In genomic region chr2:14944562-14945346, GRCh38 we compare ENCODE assay signal across 8 cellular contexts.
A peak's percentile ranks its signal among the peaks of the same experiment; 100 is the strongest.
DNase-seq lines count a peak whose midpoint lies in the region; ATAC-seq and TF ChIP-seq lines count a peak whose summit lies in the region.

No MANE protein-coding gene starts in this region.

- H3K36me3 ChIP-seq in Peyer's patch: no peaks in the 10 kb centered on the region

- CTCF ChIA-PET in Calu3 (lab: Charles Lee): no interaction called here

- no peaks in the 10 kb centered on the region for H3K4me1 Mint-ChIP-seq in Calu3 (ENCODE audit: low read depth, unreplicated experiment)
- H3K4me1 Mint-ChIP-seq in activated T-helper 1 cell treated with anti-CD3 and anti-CD28 coated beads, Interleukin-12 subunit alpha, Interleukin-12 subunit beta, Interleukin-2, Interleukin-4 antibody, amounts not matched to agents 30 ng/mL and 10 ng/mL and 1 ng/mL, durations not matched to agents 14 hours and 24 hours and 36 hours (ENCODE audit: low read depth): no peaks in the 10 kb centered on the region

- DNase-seq in Calu3 (peak; percentile 11), MV-4-11 (lab: John Stamatoyannopoulos, UW) (peak; percentile 4), cerebellar cortex (ENCODE audit: low spot score) (peak; percentile 3), Peyer's patch (no peak)
- DNase-seq in activated CD8-positive, alpha-beta memory T cell treated with anti-CD3 and anti-CD28 coated beads, Interleukin-2, amount 50 U/mL, for 48 hours: no peak
- DNase-seq in activated T-helper 1 cell treated with anti-CD3 and anti-CD28 coated beads, Interleukin-12 subunit alpha, Interleukin-12 subunit beta, Interleukin-2, Interleukin-4 antibody, amounts not matched to agents 30 ng/mL and 10 ng/mL and 1 ng/mL, durations not matched to agents 14 hours and 24 hours and 36 hours (ENCODE audit: low spot score): no peak

- no peak for TF ChIP-seq POLR2A in Peyer's patch (IDR thresholded peaks at IDR 0.05)

- no peaks in the 10 kb centered on the region for H3K4me1 ChIP-seq in Peyer's patch

- peak; percentile 90 for ATAC-seq in GM21529 (IDR thresholded peaks at IDR 0.05; ENCODE audit: unreplicated experiment)
- ATAC-seq in GM19328 (IDR thresholded peaks at IDR 0.05; ENCODE audit: unreplicated experiment): no peak

- no peaks in the 10 kb centered on the region for H3K9me3 ChIP-seq in Peyer's patch

- no peak overlapping the region for H3K4me3 Mint-ChIP-seq in Calu3 (ENCODE audit: low read depth, unreplicated experiment)
- H3K4me3 Mint-ChIP-seq in activated T-helper 1 cell treated with anti-CD3 and anti-CD28 coated beads, Interleukin-12 subunit alpha, Interleukin-12 subunit beta, Interleukin-2, Interleukin-4 antibody, amounts not matched to agents 30 ng/mL and 10 ng/mL and 1 ng/mL, durations not matched to agents 14 hours and 24 hours and 36 hours: no peak overlapping the region

- H3K4me3 ChIP-seq in Peyer's patch: no peak overlapping the region

- peaks cover 21% of the 10 kb centered on the region for H3K9me3 Mint-ChIP-seq in Calu3 (ENCODE audit: low read depth, unreplicated experiment)
- H3K9me3 Mint-ChIP-seq in activated T-helper 1 cell treated with anti-CD3 and anti-CD28 coated beads, Interleukin-12 subunit alpha, Interleukin-12 subunit beta, Interleukin-2, Interleukin-4 antibody, amounts not matched to agents 30 ng/mL and 10 ng/mL and 1 ng/mL, durations not matched to agents 14 hours and 24 hours and 36 hours: no peaks in the 10 kb centered on the region

- no peaks in the 10 kb centered on the region for H3K27me3 ChIP-seq in Peyer's patch

- no peaks in the 10 kb centered on the region for H3K27me3 Mint-ChIP-seq in Calu3 (ENCODE audit: unreplicated experiment)
- H3K27me3 Mint-ChIP-seq in activated T-helper 1 cell treated with anti-CD3 and anti-CD28 coated beads, Interleukin-12 subunit alpha, Interleukin-12 subunit beta, Interleukin-2, Interleukin-4 antibody, amounts not matched to agents 30 ng/mL and 10 ng/mL and 1 ng/mL, durations not matched to agents 14 hours and 24 hours and 36 hours (ENCODE audit: insufficient read depth): peaks cover 3% of the 10 kb centered on the region

- no TSS peak for BruUV-seq in Calu3 (replicated peaks; lab: Mats Ljungman, UMichigan)

- H3K27ac ChIP-seq in Peyer's patch: no peak overlapping the region

- no peaks in the 10 kb centered on the region for H3K36me3 Mint-ChIP-seq in Calu3 (ENCODE audit: insufficient read depth, unreplicated experiment)
- H3K36me3 Mint-ChIP-seq in activated T-helper 1 cell treated with anti-CD3 and anti-CD28 coated beads, Interleukin-12 subunit alpha, Interleukin-12 subunit beta, Interleukin-2, Interleukin-4 antibody, amounts not matched to agents 30 ng/mL and 10 ng/mL and 1 ng/mL, durations not matched to agents 14 hours and 24 hours and 36 hours (ENCODE audit: low read depth): no peaks in the 10 kb centered on the region

- intact Hi-C loops in Calu3 (cut with micrococcal nuclease; ENCODE audit: unreplicated experiment): no loop called here
- intact Hi-C loops in activated T-helper 1 cell treated with anti-CD3 and anti-CD28 coated beads, Interleukin-12 subunit alpha, Interleukin-12 subunit beta, Interleukin-2, Interleukin-4 antibody, amounts not matched to agents 30 ng/mL and 10 ng/mL and 1 ng/mL, durations not matched to agents 14 hours and 24 hours and 36 hours (cut with micrococcal nuclease): no loop called here

- TF ChIP-seq CTCF in Calu3 (IDR thresholded peaks at IDR 0.05; ENCODE audit: unreplicated experiment): no peak
- peak in 2 of 6 experiments; percentile 10 to 23 for TF ChIP-seq CTCF in Peyer's patch (IDR thresholded peaks at IDR 0.05)

- no peak overlapping the region for H3K27ac Mint-ChIP-seq in Calu3 (ENCODE audit: unreplicated experiment)
- no peak overlapping the region for H3K27ac Mint-ChIP-seq in activated T-helper 1 cell treated with anti-CD3 and anti-CD28 coated beads, Interleukin-12 subunit alpha, Interleukin-12 subunit beta, Interleukin-2, Interleukin-4 antibody, amounts not matched to agents 30 ng/mL and 10 ng/mL and 1 ng/mL, durations not matched to agents 14 hours and 24 hours and 36 hours

Comparison
In these comparisons a context has a peak if more than half of its experiments do, and no peak if none do; other contexts are left out.
1. DNase-seq: peak in Calu3 (single experiment), MV-4-11 (single experiment) and cerebellar cortex (single experiment); none in activated CD8-positive, alpha-beta memory T cell treated with anti-CD3 and anti-CD28 coated beads, Interleukin-2, amount 50 U/mL, for 48 hours (single experiment), activated T-helper 1 cell treated with anti-CD3 and anti-CD28 coated beads, Interleukin-12 subunit alpha, Interleukin-12 subunit beta, Interleukin-2, Interleukin-4 antibody, amounts not matched to agents 30 ng/mL and 10 ng/mL and 1 ng/mL, durations not matched to agents 14 hours and 24 hours and 36 hours (single experiment) and Peyer's patch (0 of 3).